11 cellular contexts compared by ENCODE assay signal in genomic region chr17:75338335-75338734, GRCh38. TPM values are rescaled to one million over a fixed set of nuclear protein-coding genes. Genes with fewer than 3 reads are reported as not detected.
DNase-seq lines count a peak whose midpoint lies in the region; ATAC-seq and TF ChIP-seq lines count a peak whose summit lies in the region.
"Had no signal": no experiment of that assay in that cellular context is flagged by ENCODE, and none has a peak within 500 bp of the region (broad histone marks: within the 10 kb centered on the region; RNA-seq: fewer than 3 reads in every experiment).

No MANE protein-coding gene starts in this region.

- no peak for TF ChIP-seq CTCF in AG09309 (IDR thresholded peaks at IDR 0.05; ENCODE audit: control insufficient read depth, insufficient read depth, low read depth, low read length, missing control alignments)

- DNase-seq in AG09309 (ENCODE audit: low read depth) (peak; percentile 59), GF-D8 (lab: John Stamatoyannopoulos, UW) (peak; percentile 91), T-cell (no peak), memory B cell (ENCODE audit: low spot score in 2 of 2) (no peak), T1000 (lab: John Stamatoyannopoulos, UW) (no peak), activated gamma-delta T cell treated with Interleukin-2 at 50 U/mL for 16 hours (no peak), NK-92 (lab: John Stamatoyannopoulos, UW; ENCODE audit: unreplicated experiment) (no peak), NCI-H1092 treated with DMSO at 0.1 percent for 48 hours (lab: John Stamatoyannopoulos, UW) (no peak)
- DNase-seq: glutamatergic neuron, NCI-H2029, T-helper 9 cell had no signal

- CTCF ChIA-PET in T-cell (lab: Charles Lee): interaction anchor here in 1 of 2 donors (1.2 kb wide), 1 partner anchor 74 kb away, joined by 3 read pairs; no protein-coding TSS in a partner anchor

- H3K9me3 Mint-ChIP-seq in T-cell (no peaks in the 10 kb centered on the region), memory B cell (no peaks in the 10 kb centered on the region)

- H3K27ac Mint-ChIP-seq in T-cell (peak overlapping the region; percentile 82 to 93), memory B cell (peak overlapping the region; percentile 94)

- H3K36me3 Mint-ChIP-seq in T-cell (no peaks in the 10 kb centered on the region), memory B cell (peaks cover 8% of the 10 kb centered on the region)

- H3K27me3 Mint-ChIP-seq in T-cell (no peaks in the 10 kb centered on the region), memory B cell (no peaks in the 10 kb centered on the region)

- POLR2A ChIA-PET in T-cell (lab: Charles Lee): interaction anchor here in 1 of 2 donors (0.5 kb wide), 1 partner anchor 56 kb away, joined by 4 read pairs; no protein-coding TSS in a partner anchor

- H3K4me3 Mint-ChIP-seq in T-cell: peak overlapping the region; percentile 62 to 80 (median 64)
- peak overlapping the region; percentile 74 for H3K4me3 Mint-ChIP-seq in memory B cell

- ATAC-seq in T-cell (replicated peaks in 1 of 4): peak; percentile 46 to 66 (median 58)
- ATAC-seq in memory B cell (ENCODE audit: low read depth): peak; percentile 25

- peaks cover 80 to 87% (median 86%) of the 10 kb centered on the region in 3 donors for H3K4me1 Mint-ChIP-seq in T-cell
- H3K4me1 Mint-ChIP-seq in memory B cell: peaks cover 46% of the 10 kb centered on the region

- no peak overlapping the region for H3K4me3 ChIP-seq in AG09309 (ENCODE audit: control insufficient read depth, low read depth, low read length)

RNA-seq across cellular contexts. Expression of gene SLC25A19, which starts 49.1 kb away (rescaled TPM):
- total RNA-seq in T-cell: 10 to 100 TPM; 12.4 to 30.1 (median 25.9) TPM

Comparison
In these comparisons a context has a peak if more than half of its experiments do, and no peak if none do; other contexts are left out.
1. DNase-seq: peak in AG09309 (single experiment) and GF-D8 (single experiment); none in T-cell (0 of 34), memory B cell (0 of 2), T1000 (single experiment), activated gamma-delta T cell treated with Interleukin-2 at 50 U/mL for 16 hours (single experiment), NK-92 (single experiment) and NCI-H1092 treated with DMSO at 0.1 percent for 48 hours (single experiment).